23 cellular contexts compared by ENCODE assay signal in genomic region chr17:12421077-12421476, GRCh38.
DNase-seq lines count a peak whose midpoint lies in the region; ATAC-seq and TF ChIP-seq lines count a peak whose summit lies in the region.
"Had no signal": no experiment of that assay in that cellular context is flagged by ENCODE, and none has a peak within 500 bp of the region (broad histone marks: within the 10 kb centered on the region; RNA-seq: fewer than 3 reads in every experiment).

No MANE protein-coding gene starts in this region.

- H3K4me1 Mint-ChIP-seq in naive thymus-derived CD8-positive, alpha-beta T cell, result no peaks in the 10 kb centered on the region
- H3K4me1 Mint-ChIP-seq: CD8-positive, alpha-beta memory T cell had no signal

- TF ChIP-seq POLR2A in sigmoid colon (IDR thresholded peaks at IDR 0.05), result no peak

- intact Hi-C loops in left ventricle myocardium superior (cut with micrococcal nuclease), result no loop called here
- intact Hi-C loops in sigmoid colon (cut with DNase I), result loop anchor here (2.0 to 10.0 kb wide), 5 partner anchors 46 to 314 kb away; no protein-coding TSS in a partner anchor

- H3K9me3 ChIP-seq in cardiac muscle cell (ENCODE audit: low read depth) (no peaks in the 10 kb centered on the region), hepatocyte (ENCODE audit: low read depth) (no peaks in the 10 kb centered on the region), sigmoid colon (no peaks in the 10 kb centered on the region)
- H3K9me3 ChIP-seq: MG63, Peyer's patch had no signal

- TF ChIP-seq CTCF in cardiac muscle cell (IDR thresholded peaks at IDR 0.05; ENCODE audit: low read depth, low read length) (no peak), hepatocyte (IDR thresholded peaks at IDR 0.05; ENCODE audit: poor library complexity) (no peak), sigmoid colon (IDR thresholded peaks at IDR 0.05) (no peak)

- H3K4me3 Mint-ChIP-seq in naive thymus-derived CD8-positive, alpha-beta T cell, result no peak overlapping the region
- H3K4me3 Mint-ChIP-seq: B cell; CD8-positive, alpha-beta memory T cell had no signal

- H3K9me3 Mint-ChIP-seq in naive thymus-derived CD8-positive, alpha-beta T cell, result peaks cover 0 to 43% (median 24%) of the 10 kb centered on the region in 9 donors

- H3K79me2 ChIP-seq in hepatocyte, result no peaks in the 10 kb centered on the region

- no peaks in the 10 kb centered on the region for H3K9me2 ChIP-seq in hepatocyte (replicated peaks; ENCODE audit: insufficient read depth)

- 71% methylated on average over 5 of the region's 5 CpGs for WGBS in hepatocyte (ENCODE audit: low lambda C conversion rate, missing lambda C conversion rate)
- WGBS in sigmoid colon, 2 donors, result 55 to 57% methylated on average over 5 of the region's 5 CpGs

- peaks cover 0 to 15% (median 0%) of the 10 kb centered on the region in 3 donors for H3K36me3 Mint-ChIP-seq in naive thymus-derived CD8-positive, alpha-beta T cell
- H3K36me3 Mint-ChIP-seq: CD8-positive, alpha-beta memory T cell had no signal

- no peak overlapping the region for H3K4me2 ChIP-seq in hepatocyte

- peaks cover 0 to 10% (median 2%) of the 10 kb centered on the region in 5 donors for H3K27me3 Mint-ChIP-seq in naive thymus-derived CD8-positive, alpha-beta T cell
- H3K27me3 Mint-ChIP-seq: B cell had no signal

- H3K36me3 ChIP-seq in cardiac muscle cell, result no peaks in the 10 kb centered on the region
- H3K36me3 ChIP-seq in hepatocyte (replicated peaks; ENCODE audit: insufficient read depth, low read depth), result no peaks in the 10 kb centered on the region
- no peaks in the 10 kb centered on the region for H3K36me3 ChIP-seq in sigmoid colon
- H3K36me3 ChIP-seq: MG63, Peyer's patch had no signal

- no peak overlapping the region for H3K27ac Mint-ChIP-seq in naive thymus-derived CD8-positive, alpha-beta T cell
- H3K27ac Mint-ChIP-seq: CD8-positive, alpha-beta memory T cell had no signal

- no peak for TF ChIP-seq EP300 in sigmoid colon (IDR thresholded peaks at IDR 0.05)

- H3K4me1 ChIP-seq in cardiac muscle cell (ENCODE audit: low read depth), result peaks cover 9% of the 10 kb centered on the region
- peaks cover 9% of the 10 kb centered on the region for H3K4me1 ChIP-seq in hepatocyte (ENCODE audit: insufficient read depth)
- peaks cover 0 to 72% (median 48%) of the 10 kb centered on the region in 4 donors for H3K4me1 ChIP-seq in sigmoid colon
- H3K4me1 ChIP-seq: Peyer's patch had no signal

- POLR2A ChIA-PET in naive thymus-derived CD8-positive, alpha-beta T cell (lab: Charles Lee), result no interaction called here

- no peak for ATAC-seq in left ventricle myocardium superior
- ATAC-seq in GM21825 (IDR thresholded peaks at IDR 0.05; ENCODE audit: unreplicated experiment), result no peak
- ATAC-seq in HG03159 (IDR thresholded peaks at IDR 0.05; ENCODE audit: unreplicated experiment), result no peak
- ATAC-seq in naive thymus-derived CD8-positive, alpha-beta T cell, result no peak

- no peaks in the 10 kb centered on the region for H3K27me3 ChIP-seq in cardiac muscle cell
- no peaks in the 10 kb centered on the region for H3K27me3 ChIP-seq in hepatocyte
- no peaks in the 10 kb centered on the region for H3K27me3 ChIP-seq in sigmoid colon
- H3K27me3 ChIP-seq: MG63, Peyer's patch had no signal

- H3K4me3 ChIP-seq in cardiac muscle cell (no peak overlapping the region), hepatocyte (no peak overlapping the region), sigmoid colon (no peak overlapping the region)
- H3K4me3 ChIP-seq: MG63, Peyer's patch had no signal

- no peak for DNase-seq in cardiac muscle cell (ENCODE audit: low read depth in 1 of 2, low spot score in 1 of 2)
- DNase-seq in left ventricle myocardium superior, result no peak
- no peak for DNase-seq in hepatocyte (ENCODE audit: low spot score)
- no peak for DNase-seq in sigmoid colon
- DNase-seq in naive thymus-derived CD8-positive, alpha-beta T cell, result no peak
- DNase-seq in stimulated activated CD8-positive, alpha-beta memory T cell treated with anti-CD3 and anti-CD28 coated beads, Interleukin-4, amount 100 ng/mL, for 48 hours, result no peak
- DNase-seq: CD8-positive, alpha-beta memory T cell; DMS79 treated with DMSO at 0.1 percent for 48 hours; GF-D8; KBM-7; MG63; NCI-H1105 treated with DMSO at 0.1 percent for 48 hours; NCI-H146; NCI-H1930; NCI-H446; NCI-H524 treated with DMSO at 0.1 percent for 48 hours; Peyer's patch; SHP77 treated with DMSO at 0.1 percent for 48 hours had no signal

- H2AFZ ChIP-seq in hepatocyte, result no peak overlapping the region

- no peaks in the 10 kb centered on the region for H4K20me1 ChIP-seq in hepatocyte (ENCODE audit: insufficient read depth, poor library complexity, severe bottlenecking)

- peak overlapping the region; percentile 0 for H3K27ac ChIP-seq in cardiac muscle cell
- H3K27ac ChIP-seq in hepatocyte, result peak overlapping the region; percentile 43
- H3K27ac ChIP-seq in sigmoid colon, result peak overlapping the region; percentile 74 to 86 (median 84)
- H3K27ac ChIP-seq: 22Rv1, C4-2B had no signal

Comparison
In these comparisons a context has a peak if more than half of its experiments do, and no peak if none do; other contexts are left out.
1. H3K27ac ChIP-seq: peak in every context shown above with its lines; median percentile 84 in sigmoid colon; 43 in hepatocyte; 0 in cardiac muscle cell.